Comparison of ENCODE assay signal across 16 cellular contexts in genomic region chr6:132135409-132135808, GRCh38.
DNase-seq lines count a peak whose midpoint lies in the region; ATAC-seq and TF ChIP-seq lines count a peak whose summit lies in the region.
"Had no signal": no experiment of that assay in that cellular context is flagged by ENCODE, and none has a peak within 500 bp of the region (broad histone marks: within the 10 kb centered on the region; RNA-seq: fewer than 3 reads in every experiment).

No MANE protein-coding gene starts in this region.

- ATAC-seq in stimulated activated naive B cell treated with anti-CD40 and anti-IgM and Interleukin-4, amounts not matched to agents 10 μg/mL and 1 μg/mL and 100 μg/mL, for 72 hours (replicated peaks) = peak; percentile 66 to 76
- ATAC-seq in GM18498 (IDR thresholded peaks at IDR 0.05; ENCODE audit: unreplicated experiment) = no peak
- ATAC-seq: HCT116 had no signal

- peak; percentile 90 for DNase-seq in NAMALWA (ENCODE audit: low spot score)
- DNase-seq in germinal center (ENCODE audit: low spot score) = peak; percentile 10
- no peak for DNase-seq in stimulated activated naive B cell treated with anti-CD40 and anti-IgM and Interleukin-4, amounts not matched to agents 10 μg/mL and 1 μg/mL and 100 μg/mL, for 72 hours
- DNase-seq in uterus = no peak
- DNase-seq in stimulated activated CD4-positive, alpha-beta T cell treated with anti-CD3 and anti-CD28 coated beads, Interleukin-2, amount 100 ng/mL, for 24 hours = no peak
- DNase-seq: 8988T; AML-193; CD4-positive, alpha-beta memory T cell; DMS153; DND-41; GF-D8; KBM-7 had no signal

- peaks cover 0 to 4% of the 10 kb centered on the region in 2 donors for H3K36me3 Mint-ChIP-seq in stimulated activated naive B cell treated with anti-CD40 and anti-IgM and Interleukin-4, amounts not matched to agents 10 μg/mL and 1 μg/mL and 100 μg/mL, for 72 hours
- H3K36me3 Mint-ChIP-seq: CD4-positive, alpha-beta memory T cell had no signal

- H3K9me3 Mint-ChIP-seq in stimulated activated naive B cell treated with anti-CD40 and anti-IgM and Interleukin-4, amounts not matched to agents 10 μg/mL and 1 μg/mL and 100 μg/mL, for 72 hours = peaks cover 0 to 2% of the 10 kb centered on the region in 2 donors

- no peaks in the 10 kb centered on the region for H3K27me3 Mint-ChIP-seq in stimulated activated naive B cell treated with anti-CD40 and anti-IgM and Interleukin-4, amounts not matched to agents 10 μg/mL and 1 μg/mL and 100 μg/mL, for 72 hours

- intact Hi-C loops in uterus (cut with DNase I; ENCODE audit: low total_unique reads) = no loop called here

- H3K27ac Mint-ChIP-seq in stimulated activated naive B cell treated with anti-CD40 and anti-IgM and Interleukin-4, amounts not matched to agents 10 μg/mL and 1 μg/mL and 100 μg/mL, for 72 hours = peak overlapping the region; percentile 86
- H3K27ac Mint-ChIP-seq: CD4-positive, alpha-beta memory T cell had no signal

- TF ChIP-seq POLR2A in uterus (IDR thresholded peaks at IDR 0.05) = no peak

- H3K4me2 ChIP-seq in BLaER1 = peak overlapping the region; percentile 90

- H3K9me3 ChIP-seq in BLaER1 = peaks cover 34% of the 10 kb centered on the region
- H3K9me3 ChIP-seq in uterus = no peaks in the 10 kb centered on the region

- H3K4me3 ChIP-seq in BLaER1 (peak overlapping the region; percentile 68), uterus (no peak overlapping the region)

- H3K27ac ChIP-seq in BLaER1 (peak overlapping the region; percentile 96), uterus (no peak overlapping the region)
- H3K27ac ChIP-seq: C4-2B had no signal

- H3K4me1 ChIP-seq in BLaER1 = peaks cover 94% of the 10 kb centered on the region
- peaks cover 0 to 7% of the 10 kb centered on the region in 2 donors for H3K4me1 ChIP-seq in uterus

- H4K20me1 ChIP-seq in BLaER1 = no peaks in the 10 kb centered on the region

- H3K36me3 ChIP-seq in BLaER1 (peaks cover 23% of the 10 kb centered on the region), uterus (no peaks in the 10 kb centered on the region)

- peak overlapping the region; percentile 51 to 69 for H3K4me3 Mint-ChIP-seq in stimulated activated naive B cell treated with anti-CD40 and anti-IgM and Interleukin-4, amounts not matched to agents 10 μg/mL and 1 μg/mL and 100 μg/mL, for 72 hours
- H3K4me3 Mint-ChIP-seq: CD4-positive, alpha-beta memory T cell had no signal

- TF ChIP-seq CTCF in uterus (IDR thresholded peaks at IDR 0.05) = no peak

- H3K27me3 ChIP-seq in BLaER1 = no peaks in the 10 kb centered on the region
- no peaks in the 10 kb centered on the region for H3K27me3 ChIP-seq in uterus

- peak overlapping the region; percentile 86 for H3K9ac ChIP-seq in BLaER1

- H3K4me1 Mint-ChIP-seq in stimulated activated naive B cell treated with anti-CD40 and anti-IgM and Interleukin-4, amounts not matched to agents 10 μg/mL and 1 μg/mL and 100 μg/mL, for 72 hours = peaks cover 54 to 100% of the 10 kb centered on the region in 2 donors
- H3K4me1 Mint-ChIP-seq: CD4-positive, alpha-beta memory T cell had no signal

Comparison
In these comparisons a context has a peak if more than half of its experiments do, and no peak if none do; other contexts are left out.
1. DNase-seq: peak in NAMALWA (single experiment) and germinal center (single experiment); none in stimulated activated naive B cell treated with anti-CD40 and anti-IgM and Interleukin-4, amounts not matched to agents 10 μg/mL and 1 μg/mL and 100 μg/mL, for 72 hours (single experiment), uterus (0 of 2) and stimulated activated CD4-positive, alpha-beta T cell treated with anti-CD3 and anti-CD28 coated beads, Interleukin-2, amount 100 ng/mL, for 24 hours (0 of 2).